Comparison of ENCODE assay signal across 8 cellular contexts in the genomic region with DNA sequence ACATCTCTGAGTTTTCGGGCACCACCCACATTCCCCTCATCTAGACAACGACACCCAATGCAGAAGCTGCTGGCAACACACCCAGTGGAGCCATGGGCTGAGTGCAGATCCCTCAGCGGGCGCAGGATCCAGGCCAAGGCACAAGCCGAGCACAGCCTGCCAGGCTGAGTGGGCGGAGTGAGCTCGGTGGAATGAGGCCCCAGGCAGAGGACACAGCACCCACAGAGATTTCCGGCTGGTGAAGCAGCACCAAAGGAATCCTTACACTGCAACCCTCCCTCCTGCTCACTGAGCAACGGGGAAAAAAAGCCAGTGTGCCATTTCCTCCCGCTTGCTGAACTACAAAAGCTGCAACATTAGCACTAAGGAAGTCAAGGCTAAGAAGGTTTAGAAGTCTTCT. TPM values are rescaled to one million over a fixed set of nuclear protein-coding genes. Genes with fewer than 3 reads are reported as not detected.
DNase-seq lines count a peak whose midpoint lies in the region; ATAC-seq and TF ChIP-seq lines count a peak whose summit lies in the region.

No MANE protein-coding gene starts in this region.

- DNase-seq in activated T-cell treated with anti-CD3 and anti-CD28 coated beads for 48 hours (ENCODE audit: low read depth) (peak; percentile 58), fibroblast of mammary gland (ENCODE audit: low read depth) (peak; percentile 78), NCI-H510A (lab: John Stamatoyannopoulos, UW) (no peak)

- no peak for TF ChIP-seq CTCF in fibroblast of mammary gland (conservative IDR thresholded peaks at IDR 0.05; ENCODE audit: control insufficient read depth, insufficient read depth, low read depth, low read length)

- no peaks in the 10 kb centered on the region for H3K36me3 ChIP-seq in skeletal muscle tissue (ENCODE audit: control insufficient read depth in 3 of 3, insufficient read depth in 3 of 3, low read length in 3 of 3)

- no peaks in the 10 kb centered on the region for H3K27me3 ChIP-seq in skeletal muscle tissue (ENCODE audit: control insufficient read depth in 3 of 3, insufficient read depth in 3 of 3, low read length in 3 of 3)

- peaks cover 6 to 15% (median 13%) of the 10 kb centered on the region in 3 donors for H3K4me1 ChIP-seq in skeletal muscle tissue (ENCODE audit: control insufficient read depth in 3 of 3, insufficient read depth in 3 of 3, low read length in 3 of 3)

- no peaks in the 10 kb centered on the region for H3K9me3 ChIP-seq in skeletal muscle tissue (ENCODE audit: control insufficient read depth in 3 of 3, low read length in 3 of 3)

- TF ChIP-seq RAD21 in Ishikawa (IDR thresholded peaks at IDR 0.05; ENCODE audit: low read depth): 0 out of 2 replicates have a peak, but pooled peaks have one; percentile 13

- peak overlapping the region in 1 of 3 donors; percentile 33 for H3K9ac ChIP-seq in skeletal muscle tissue (ENCODE audit: low read depth in 1 of 3, low read length in 3 of 3)

- H3K4me3 ChIP-seq in fibroblast of mammary gland (ENCODE audit: control insufficient read depth, low read depth, low read length): no peak overlapping the region
- peak overlapping the region in 2 of 3 donors; percentile 30 to 41 for H3K4me3 ChIP-seq in skeletal muscle tissue (ENCODE audit: low read length in 3 of 3)

- peak; percentile 72; the same call in 1 of the 2 replicates for TF ChIP-seq EP300 in Ishikawa (IDR thresholded peaks at IDR 0.05; ENCODE audit: borderline replicate concordance)

- no peak overlapping the region for H3K27ac ChIP-seq in skeletal muscle tissue (ENCODE audit: low read depth, low read length)

- ATAC-seq in HG02571 (IDR thresholded peaks at IDR 0.05; ENCODE audit: unreplicated experiment) (no peak), GM18517 (IDR thresholded peaks at IDR 0.05; ENCODE audit: unreplicated experiment) (no peak), HG03521 (IDR thresholded peaks at IDR 0.05; ENCODE audit: unreplicated experiment) (no peak)

TF ChIP-seq in Ishikawa, 13 proteins besides CTCF, POLR2A, EP300 and RAD21:
- TF ChIP-seq EGR1 (IDR thresholded peaks at IDR 0.05): peak; percentile 96
- 0 out of 2 replicates have a peak, but pooled peaks have one; percentile 42 for TF ChIP-seq CEBPB (IDR thresholded peaks at IDR 0.05)
- TF ChIP-seq, protein P1, sequence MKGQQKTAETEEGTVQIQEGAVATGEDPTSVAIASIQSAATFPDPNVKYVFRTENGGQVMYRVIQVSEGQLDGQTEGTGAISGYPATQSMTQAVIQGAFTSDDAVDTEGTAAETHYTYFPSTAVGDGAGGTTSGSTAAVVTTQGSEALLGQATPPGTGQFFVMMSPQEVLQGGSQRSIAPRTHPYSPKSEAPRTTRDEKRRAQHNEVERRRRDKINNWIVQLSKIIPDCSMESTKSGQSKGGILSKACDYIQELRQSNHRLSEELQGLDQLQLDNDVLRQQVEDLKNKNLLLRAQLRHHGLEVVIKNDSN (IDR thresholded peaks at IDR 0.05): peak; percentile 45; the same call in 1 of the 2 replicates
- TF ChIP-seq, protein P2, sequence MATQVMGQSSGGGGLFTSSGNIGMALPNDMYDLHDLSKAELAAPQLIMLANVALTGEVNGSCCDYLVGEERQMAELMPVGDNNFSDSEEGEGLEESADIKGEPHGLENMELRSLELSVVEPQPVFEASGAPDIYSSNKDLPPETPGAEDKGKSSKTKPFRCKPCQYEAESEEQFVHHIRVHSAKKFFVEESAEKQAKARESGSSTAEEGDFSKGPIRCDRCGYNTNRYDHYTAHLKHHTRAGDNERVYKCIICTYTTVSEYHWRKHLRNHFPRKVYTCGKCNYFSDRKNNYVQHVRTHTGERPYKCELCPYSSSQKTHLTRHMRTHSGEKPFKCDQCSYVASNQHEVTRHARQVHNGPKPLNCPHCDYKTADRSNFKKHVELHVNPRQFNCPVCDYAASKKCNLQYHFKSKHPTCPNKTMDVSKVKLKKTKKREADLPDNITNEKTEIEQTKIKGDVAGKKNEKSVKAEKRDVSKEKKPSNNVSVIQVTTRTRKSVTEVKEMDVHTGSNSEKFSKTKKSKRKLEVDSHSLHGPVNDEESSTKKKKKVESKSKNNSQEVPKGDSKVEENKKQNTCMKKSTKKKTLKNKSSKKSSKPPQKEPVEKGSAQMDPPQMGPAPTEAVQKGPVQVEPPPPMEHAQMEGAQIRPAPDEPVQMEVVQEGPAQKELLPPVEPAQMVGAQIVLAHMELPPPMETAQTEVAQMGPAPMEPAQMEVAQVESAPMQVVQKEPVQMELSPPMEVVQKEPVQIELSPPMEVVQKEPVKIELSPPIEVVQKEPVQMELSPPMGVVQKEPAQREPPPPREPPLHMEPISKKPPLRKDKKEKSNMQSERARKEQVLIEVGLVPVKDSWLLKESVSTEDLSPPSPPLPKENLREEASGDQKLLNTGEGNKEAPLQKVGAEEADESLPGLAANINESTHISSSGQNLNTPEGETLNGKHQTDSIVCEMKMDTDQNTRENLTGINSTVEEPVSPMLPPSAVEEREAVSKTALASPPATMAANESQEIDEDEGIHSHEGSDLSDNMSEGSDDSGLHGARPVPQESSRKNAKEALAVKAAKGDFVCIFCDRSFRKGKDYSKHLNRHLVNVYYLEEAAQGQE (IDR thresholded peaks at IDR 0.05; ENCODE audit: low read depth): no peak
- peak; percentile 86 for TF ChIP-seq NFIC (IDR thresholded peaks at IDR 0.05)
- TF ChIP-seq, protein P3, sequence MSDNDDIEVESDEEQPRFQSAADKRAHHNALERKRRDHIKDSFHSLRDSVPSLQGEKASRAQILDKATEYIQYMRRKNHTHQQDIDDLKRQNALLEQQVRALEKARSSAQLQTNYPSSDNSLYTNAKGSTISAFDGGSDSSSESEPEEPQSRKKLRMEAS (IDR thresholded peaks at IDR 0.05): peak; percentile 83
- peak; percentile 83 for TF ChIP-seq TEAD4 (IDR thresholded peaks at IDR 0.05)
- peak; percentile 52; the same call in 1 of the 2 replicates for TF ChIP-seq FOXM1 (IDR thresholded peaks at IDR 0.05; ENCODE audit: borderline replicate concordance, low read depth)
- 0 out of 2 replicates have a peak, but pooled peaks have one; percentile 46 for TF ChIP-seq TAF1 (IDR thresholded peaks at IDR 0.05; ENCODE audit: low read depth)
- peak; percentile 89 for TF ChIP-seq TCF12 (IDR thresholded peaks at IDR 0.05; ENCODE audit: low read depth)
- TF ChIP-seq YY1 (IDR thresholded peaks at IDR 0.05; ENCODE audit: low read depth): peak; percentile 69
- TF ChIP-seq ZBTB7A (IDR thresholded peaks at IDR 0.05; ENCODE audit: low read depth): no peak
- no peak for TF ChIP-seq CREB1 (IDR thresholded peaks at IDR 0.05; ENCODE audit: low read depth)

RNA-seq across cellular contexts. Expression of a gene that starts 34.2 kb away (rescaled TPM):
- 5.2 TPM for total RNA-seq in skeletal muscle tissue
